Comparison of ENCODE assay signal across 8 cellular contexts in genomic region chr4:48777739-48778138, GRCh38. TPM values are rescaled to one million over a fixed set of nuclear protein-coding genes. Genes with fewer than 3 reads are reported as not detected.
DNase-seq lines count a peak whose midpoint lies in the region; ATAC-seq and TF ChIP-seq lines count a peak whose summit lies in the region.

No MANE protein-coding gene starts in this region.

- H3K9me3 Mint-ChIP-seq in T-helper 1 cell treated with Interleukin-12 subunit alpha and Interleukin-12 subunit beta and Interleukin-4 antibody, amounts not matched to agents 30 μg/mL and 1 μg/mL, for 36 hours, result no peaks in the 10 kb centered on the region
- no peaks in the 10 kb centered on the region for H3K9me3 Mint-ChIP-seq in stimulated activated naive CD8-positive, alpha-beta T cell treated with anti-CD3 and anti-CD28 coated beads, Interleukin-15, amount 100 ng/mL, for 72 hours

- peaks cover 36% of the 10 kb centered on the region for H3K4me1 Mint-ChIP-seq in T-helper 1 cell treated with Interleukin-12 subunit alpha and Interleukin-12 subunit beta and Interleukin-4 antibody, amounts not matched to agents 30 μg/mL and 1 μg/mL, for 36 hours (ENCODE audit: low read depth)
- H3K4me1 Mint-ChIP-seq in stimulated activated naive CD8-positive, alpha-beta T cell treated with anti-CD3 and anti-CD28 coated beads, Interleukin-15, amount 100 ng/mL, for 72 hours, result peaks cover 66% of the 10 kb centered on the region

- H3K27ac ChIP-seq in gastroesophageal sphincter, result peak overlapping the region in 3 of 4 donors; percentile 22 to 98 (median 98)

- peak overlapping the region; percentile 90 for H3K4me3 Mint-ChIP-seq in T-helper 1 cell treated with Interleukin-12 subunit alpha and Interleukin-12 subunit beta and Interleukin-4 antibody, amounts not matched to agents 30 μg/mL and 1 μg/mL, for 36 hours
- peak overlapping the region; percentile 93 to 100 for H3K4me3 Mint-ChIP-seq in stimulated activated naive CD8-positive, alpha-beta T cell treated with anti-CD3 and anti-CD28 coated beads, Interleukin-15, amount 100 ng/mL, for 72 hours

- no peak for DNase-seq in T-helper 1 cell
- no peak for DNase-seq in stimulated activated naive CD8-positive, alpha-beta T cell treated with anti-CD3 and anti-CD28 coated beads, Interleukin-15, amount 100 ng/mL, for 72 hours
- DNase-seq in stimulated activated CD4-positive, alpha-beta T cell treated with anti-CD3 and anti-CD28 coated beads, Interleukin-12 subunit alpha, Interleukin-12 subunit beta, amount 100 ng/mL, for 4 hours, result no peak
- DNase-seq in left lobe of liver (ENCODE audit: low spot score), result no peak
- no peak for DNase-seq in GF-D8 (lab: John Stamatoyannopoulos, UW)

- no peaks in the 10 kb centered on the region for H3K9me3 ChIP-seq in gastroesophageal sphincter

- TF ChIP-seq CTCF in WI38 (IDR thresholded peaks at IDR 0.05; ENCODE audit: low read depth, low read length) (no peak), gastroesophageal sphincter (IDR thresholded peaks at IDR 0.05) (no peak)

- no peak for ATAC-seq in gastroesophageal sphincter
- ATAC-seq in stimulated activated naive CD8-positive, alpha-beta T cell treated with anti-CD3 and anti-CD28 coated beads, Interleukin-15, amount 100 ng/mL, for 72 hours, result no peak
- ATAC-seq in left lobe of liver, result no peak

- no peak for TF ChIP-seq POLR2A in gastroesophageal sphincter (IDR thresholded peaks at IDR 0.05)

- peaks cover under 1% of the 10 kb centered on the region for H3K36me3 Mint-ChIP-seq in T-helper 1 cell treated with Interleukin-12 subunit alpha and Interleukin-12 subunit beta and Interleukin-4 antibody, amounts not matched to agents 30 μg/mL and 1 μg/mL, for 36 hours (ENCODE audit: low read depth)

- WGBS in gastroesophageal sphincter (ENCODE audit: low coverage in 1 of 2), 2 donors, result 27 to 57% methylated on average over 9 to 10 of the region's 10 CpGs

- H3K27ac Mint-ChIP-seq in T-helper 1 cell treated with Interleukin-12 subunit alpha and Interleukin-12 subunit beta and Interleukin-4 antibody, amounts not matched to agents 30 μg/mL and 1 μg/mL, for 36 hours, result no peak overlapping the region
- peak overlapping the region in 1 of 2 donors; percentile 19 for H3K27ac Mint-ChIP-seq in stimulated activated naive CD8-positive, alpha-beta T cell treated with anti-CD3 and anti-CD28 coated beads, Interleukin-15, amount 100 ng/mL, for 72 hours

- no peaks in the 10 kb centered on the region for H3K27me3 Mint-ChIP-seq in T-helper 1 cell treated with Interleukin-12 subunit alpha and Interleukin-12 subunit beta and Interleukin-4 antibody, amounts not matched to agents 30 μg/mL and 1 μg/mL, for 36 hours (ENCODE audit: low read depth)
- H3K27me3 Mint-ChIP-seq in stimulated activated naive CD8-positive, alpha-beta T cell treated with anti-CD3 and anti-CD28 coated beads, Interleukin-15, amount 100 ng/mL, for 72 hours, result no peaks in the 10 kb centered on the region

- TF ChIP-seq EP300 in gastroesophageal sphincter (IDR thresholded peaks at IDR 0.05), result no peak

- H3K36me3 ChIP-seq in gastroesophageal sphincter, result no peaks in the 10 kb centered on the region

- peaks cover 7 to 66% (median 25%) of the 10 kb centered on the region in 3 donors for H3K4me1 ChIP-seq in gastroesophageal sphincter

- no peaks in the 10 kb centered on the region for H3K27me3 ChIP-seq in gastroesophageal sphincter

- H3K4me3 ChIP-seq in WI38 (ENCODE audit: low read depth, low read length), result peak overlapping the region; percentile 90
- H3K4me3 ChIP-seq in gastroesophageal sphincter, result peak overlapping the region; percentile 15 to 77

RNA-seq across cellular contexts. Expression of gene FRYL, which starts 2.3 kb away (rescaled TPM):
- 10 to 100 TPM; 43.2 to 92.5 (median 62.1) TPM for total RNA-seq in gastroesophageal sphincter
- 22.9 TPM for total RNA-seq in left lobe of liver

RNA-seq across cellular contexts. Expression of gene OCIAD1, which starts 53.1 kb away (rescaled TPM):
- 100 to 1,000 TPM in 3 of 4 donors, 10 to 100 TPM in 1; 97.3 to 134 (median 116) TPM for total RNA-seq in gastroesophageal sphincter
- 86.8 TPM for total RNA-seq in left lobe of liver
